ENCODE assay signal across 11 cellular contexts in genomic region chr5:53490747-53491146, GRCh38. TPM values are rescaled to one million over a fixed set of nuclear protein-coding genes. Genes with fewer than 3 reads are reported as not detected.
DNase-seq lines count a peak whose midpoint lies in the region; ATAC-seq and TF ChIP-seq lines count a peak whose summit lies in the region.
"Had no signal": no experiment of that assay in that cellular context is flagged by ENCODE, and none has a peak within 500 bp of the region (broad histone marks: within the 10 kb centered on the region; RNA-seq: fewer than 3 reads in every experiment).

No MANE protein-coding gene starts in this region.

- DNase-seq in BJ (ENCODE audit: low read depth) (peak; percentile 80), IMR-90 (peak; percentile 87), cardiac fibroblast (ENCODE audit: low read depth in 2 of 2) (peak; percentile 69 to 72), myocyte (ENCODE audit: low read depth) (peak; percentile 100), inferior parietal cortex (ENCODE audit: extremely low spot score) (no peak)
- DNase-seq in naive thymus-derived CD8-positive, alpha-beta T cell: no peak
- no peak for DNase-seq in CD8-positive, alpha-beta memory T cell
- DNase-seq in activated naive CD8-positive, alpha-beta T cell treated with anti-CD3 and anti-CD28 coated beads for 36 hours: no peak
- DNase-seq: Karpas-422 had no signal

- peak overlapping the region; percentile 93 for H4K91ac ChIP-seq in IMR-90 (ENCODE audit: insufficient read depth, low read depth, low read length)

- peaks cover 0 to 7% (median 0%) of the 10 kb centered on the region in 3 donors for H3K36me3 Mint-ChIP-seq in naive thymus-derived CD8-positive, alpha-beta T cell
- no peaks in the 10 kb centered on the region for H3K36me3 Mint-ChIP-seq in CD8-positive, alpha-beta memory T cell
- no peaks in the 10 kb centered on the region for H3K36me3 Mint-ChIP-seq in activated naive CD8-positive, alpha-beta T cell treated with anti-CD3 and anti-CD28 coated beads for 36 hours
- H3K36me3 Mint-ChIP-seq: memory B cell had no signal

- no peaks in the 10 kb centered on the region for H4K20me1 ChIP-seq in IMR-90 (ENCODE audit: insufficient read depth, low read length)

- peak overlapping the region; percentile 100 for H2BK20ac ChIP-seq in IMR-90 (ENCODE audit: low read depth, low read length)

- dilution Hi-C loops in IMR-90 (cut with HindIII; ENCODE audit: low sequenced_read_pairs, unreplicated experiment): no loop called here

- H2BK5ac ChIP-seq in IMR-90 (ENCODE audit: low read depth, low read length, poor library complexity, severe bottlenecking): peak overlapping the region; percentile 100

- H4K5ac ChIP-seq in IMR-90 (ENCODE audit: low read depth, low read length): peak overlapping the region; percentile 58

- POLR2A ChIA-PET in BJ (lab: Charles Lee) (interaction anchor here (0.5 kb wide), 1 partner anchor 150 kb away, joined by 3 read pairs; no protein-coding TSS in a partner anchor), IMR-90 (lab: Charles Lee; ENCODE audit: unreplicated experiment) (interaction anchor here (0.9 kb wide), 1 partner anchor 365 kb away, joined by 3 read pairs; no protein-coding TSS in a partner anchor)
- POLR2A ChIA-PET in naive thymus-derived CD8-positive, alpha-beta T cell (lab: Charles Lee): no interaction called here
- POLR2A ChIA-PET in CD8-positive, alpha-beta memory T cell (lab: Charles Lee): no interaction called here

- H3K27ac Mint-ChIP-seq in naive thymus-derived CD8-positive, alpha-beta T cell: no peak overlapping the region
- H3K27ac Mint-ChIP-seq in CD8-positive, alpha-beta memory T cell: no peak overlapping the region
- no peak overlapping the region for H3K27ac Mint-ChIP-seq in activated naive CD8-positive, alpha-beta T cell treated with anti-CD3 and anti-CD28 coated beads for 36 hours
- H3K27ac Mint-ChIP-seq: memory B cell had no signal

- BruUV-seq in IMR-90 (replicated peaks; lab: Mats Ljungman, UMichigan): no TSS peak

- H2AK9ac ChIP-seq in IMR-90 (replicated peaks; ENCODE audit: low read depth, low read length, poor library complexity): peak overlapping the region; percentile 91

- H3K4me1 Mint-ChIP-seq in naive thymus-derived CD8-positive, alpha-beta T cell: no peaks in the 10 kb centered on the region
- H3K4me1 Mint-ChIP-seq in CD8-positive, alpha-beta memory T cell: peaks cover 0 to 2% (median 0%) of the 10 kb centered on the region in 3 donors
- H3K4me1 Mint-ChIP-seq in activated naive CD8-positive, alpha-beta T cell treated with anti-CD3 and anti-CD28 coated beads for 36 hours: no peaks in the 10 kb centered on the region
- H3K4me1 Mint-ChIP-seq: memory B cell had no signal

- H3K4me3 ChIP-seq in BJ (ENCODE audit: low read depth, low read length) (no peak overlapping the region), IMR-90 (ENCODE audit: insufficient read depth, low read depth, low read length) (no peak overlapping the region), cardiac fibroblast (replicated peaks in 1 of 2; ENCODE audit: low read depth in 2 of 2, low read length in 2 of 2) (no peak overlapping the region)
- no peak overlapping the region for H3K4me3 ChIP-seq in CD8-positive, alpha-beta memory T cell (ENCODE audit: low read length)

- H2BK120ac ChIP-seq in IMR-90 (ENCODE audit: low read depth, low read length): peak overlapping the region; percentile 99

- intact Hi-C loops in IMR-90 (cut with micrococcal nuclease): no loop called here

- peak overlapping the region; percentile 97 for H3K4ac ChIP-seq in IMR-90 (ENCODE audit: low read depth, low read length)

- H3K4me2 ChIP-seq in IMR-90 (ENCODE audit: low read depth, low read length): 0 out of 2 replicates have a peak overlapping the region, but pooled peaks have one; percentile 0

- TF ChIP-seq CTCF in BJ (IDR thresholded peaks at IDR 0.05; ENCODE audit: insufficient read depth, low read depth, low read length) (no peak), IMR-90 (conservative IDR thresholded peaks at IDR 0.05; ENCODE audit: low read depth, low read length) (no peak), cardiac fibroblast (IDR thresholded peaks at IDR 0.05; ENCODE audit: low read depth, low read length) (no peak)

- peak overlapping the region; percentile 34; the same call in 1 of the 2 replicates for H2AK5ac ChIP-seq in IMR-90 (ENCODE audit: low read depth, low read length)

- H3K14ac ChIP-seq in IMR-90 (replicated peaks; ENCODE audit: low read depth, low read length): peak overlapping the region; percentile 99

- no peak for TF ChIP-seq RAD21 in IMR-90 (IDR thresholded peaks at IDR 0.05; ENCODE audit: low read length)

- peak overlapping the region; percentile 74 for H3K18ac ChIP-seq in IMR-90 (ENCODE audit: low read depth, low read length)

- H3K27me3 Mint-ChIP-seq in naive thymus-derived CD8-positive, alpha-beta T cell: peaks cover 26 to 54% (median 36%) of the 10 kb centered on the region in 5 donors
- peaks cover 15 to 62% of the 10 kb centered on the region in 2 donors for H3K27me3 Mint-ChIP-seq in CD8-positive, alpha-beta memory T cell
- peaks cover 44% of the 10 kb centered on the region for H3K27me3 Mint-ChIP-seq in activated naive CD8-positive, alpha-beta T cell treated with anti-CD3 and anti-CD28 coated beads for 36 hours

- peak overlapping the region; percentile 82 for H2AFZ ChIP-seq in IMR-90 (replicated peaks; ENCODE audit: low read length, poor library complexity)

- H4K8ac ChIP-seq in IMR-90 (ENCODE audit: low read depth in 2 of 2, low read length in 2 of 2): peak overlapping the region; percentile 44 to 99

- H3K23ac ChIP-seq in IMR-90 (ENCODE audit: low read depth, low read length): peak overlapping the region; percentile 96

- TF ChIP-seq POLR2A in IMR-90 (IDR thresholded peaks at IDR 0.05; ENCODE audit: low read depth, low read length): no peak

- peaks cover 3% of the 10 kb centered on the region; the same call in 1 of the 2 replicates for H3K9me1 ChIP-seq in IMR-90 (ENCODE audit: insufficient read depth, low read length)

- in situ Hi-C loops in IMR-90 (cut with MboI; ENCODE audit: low sequenced_read_pairs): no loop called here

- peaks cover 6% of the 10 kb centered on the region for H3K4me1 ChIP-seq in IMR-90 (ENCODE audit: control insufficient read depth, insufficient read depth, low read length)
- no peaks in the 10 kb centered on the region for H3K4me1 ChIP-seq in CD8-positive, alpha-beta memory T cell (ENCODE audit: insufficient read depth, low read length)

- H3K27ac ChIP-seq in IMR-90 (ENCODE audit: insufficient read depth, low read length): peak overlapping the region; percentile 68; the same call in 1 of the 2 replicates
- H3K27ac ChIP-seq in CD8-positive, alpha-beta memory T cell (ENCODE audit: low read depth, low read length): no peak overlapping the region

- H3K9ac ChIP-seq in IMR-90 (ENCODE audit: low read depth, low read length): no peak overlapping the region

- peaks cover 0 to 12% (median 3%) of the 10 kb centered on the region in 9 donors for H3K9me3 Mint-ChIP-seq in naive thymus-derived CD8-positive, alpha-beta T cell
- H3K9me3 Mint-ChIP-seq in CD8-positive, alpha-beta memory T cell: peaks cover 0 to 4% (median 0%) of the 10 kb centered on the region in 5 donors
- H3K9me3 Mint-ChIP-seq in activated naive CD8-positive, alpha-beta T cell treated with anti-CD3 and anti-CD28 coated beads for 36 hours: peaks cover 3% of the 10 kb centered on the region

- H3K27me3 ChIP-seq in BJ (ENCODE audit: control insufficient read depth, insufficient read depth, low read length) (peaks cover 1% of the 10 kb centered on the region; the same call in 1 of the 2 replicates), IMR-90 (ENCODE audit: control insufficient read depth, insufficient read depth, low read length) (no peaks in the 10 kb centered on the region)
- H3K27me3 ChIP-seq in CD8-positive, alpha-beta memory T cell (ENCODE audit: insufficient read depth, low read length, poor library complexity, severe bottlenecking): peaks cover 3% of the 10 kb centered on the region

- CTCF ChIA-PET in BJ (lab: Yijun Ruan, JAX) (no interaction called here), IMR-90 (lab: Yijun Ruan, JAX) (no interaction called here)
- CTCF ChIA-PET in CD8-positive, alpha-beta memory T cell (lab: Charles Lee): no interaction called here

- H3K4me3 Mint-ChIP-seq in naive thymus-derived CD8-positive, alpha-beta T cell: no peak overlapping the region
- H3K4me3 Mint-ChIP-seq in CD8-positive, alpha-beta memory T cell: no peak overlapping the region
- no peak overlapping the region for H3K4me3 Mint-ChIP-seq in activated naive CD8-positive, alpha-beta T cell treated with anti-CD3 and anti-CD28 coated beads for 36 hours
- H3K4me3 Mint-ChIP-seq: memory B cell had no signal

- H3K9me3 ChIP-seq in IMR-90 (ENCODE audit: control insufficient read depth, insufficient read depth, low read length): no peaks in the 10 kb centered on the region; the same call in 1 of the 2 replicates
- H3K9me3 ChIP-seq in CD8-positive, alpha-beta memory T cell (ENCODE audit: low read length): no peaks in the 10 kb centered on the region

- peak; percentile 79 for ATAC-seq in IMR-90 (ENCODE audit: low read depth)
- no peak for ATAC-seq in naive thymus-derived CD8-positive, alpha-beta T cell

- H2BK15ac ChIP-seq in IMR-90 (ENCODE audit: low read depth, low read length): peak overlapping the region; percentile 35; the same call in 2 of the 3 replicates

- peaks cover 0 to 6% of the 10 kb centered on the region in 2 experiments; a peak in 2 of 4 replicates for H3K79me1 ChIP-seq in IMR-90 (ENCODE audit: low read depth in 1 of 2, low read length in 2 of 2)

- H3K56ac ChIP-seq in IMR-90 (ENCODE audit: extremely low read depth, insufficient read depth, low read length): peak overlapping the region; percentile 91

- H3K36me3 ChIP-seq in BJ (ENCODE audit: control insufficient read depth, insufficient read depth, low read length) (no peaks in the 10 kb centered on the region), IMR-90 (ENCODE audit: control insufficient read depth, insufficient read depth, low read length) (peaks cover 4% of the 10 kb centered on the region)
- H3K36me3 ChIP-seq in CD8-positive, alpha-beta memory T cell (ENCODE audit: insufficient read depth, low read length): no peaks in the 10 kb centered on the region

TF ChIP-seq in IMR-90, 13 proteins besides CTCF, POLR2A, EP300 and RAD21 (continues in another document):
- TF ChIP-seq CEBPB (IDR thresholded peaks at IDR 0.05; ENCODE audit: low read depth, low read length): 0 out of 2 replicates have a peak, but pooled peaks have one; percentile 31

RNA-seq across cellular contexts. Expression of gene FST, which starts 10.3 kb away (rescaled TPM):
- polyA plus RNA-seq in BJ (2011; rRNA removed) (66.6 and 85.5 TPM in 2 replicates), IMR-90 (2012; rRNA removed) (195 and 238 TPM in 2 replicates)
- 29.4 and 34.2 TPM in 2 replicates for polyA minus RNA-seq in BJ (2011; rRNA and poly(A)+ RNA removed)
- total RNA-seq in IMR-90 (2012; rRNA removed) (141 and 187 TPM in 2 replicates), myocyte (29.9 and 75.0 TPM in 2 replicates)
- polyA plus RNA-seq in IMR-90 (2012; cell fraction: cytosol; rRNA removed): 61.8 and 174 TPM in 2 replicates
- polyA plus RNA-seq in IMR-90 (2012; cell fraction: nucleus; rRNA removed; ENCODE audit: low replicate concordance): 146 and 220 TPM in 2 replicates
- 42.6 TPM for polyA plus RNA-seq in myocyte (2012)
- total RNA-seq in naive thymus-derived CD8-positive, alpha-beta T cell: under 1 TPM; 0.36 to 0.96 TPM
- under 1 TPM in 2 of 3 donors, not detected in 1; 0.30 to 0.39 TPM for polyA plus RNA-seq in naive thymus-derived CD8-positive, alpha-beta T cell
- under 1 TPM in 1 of 2 experiments, not detected in 1; 0.13 TPM for total RNA-seq in CD8-positive, alpha-beta memory T cell
- not detected for polyA plus RNA-seq in CD8-positive, alpha-beta memory T cell
- total RNA-seq in activated naive CD8-positive, alpha-beta T cell treated with anti-CD3 and anti-CD28 coated beads for 36 hours: under 1 TPM; 0.10 to 0.22 TPM
- total RNA-seq: T-helper 1 cell treated with Interleukin-12 subunit alpha and Interleukin-12 subunit beta and Interleukin-4 antibody, amounts not matched to agents 30 ng/mL and 1 ng/mL, for 36 hours had no signal

Comparison
In these comparisons a context has a peak if more than half of its experiments do, and no peak if none do; other contexts are left out.
1. DNase-seq: peak in BJ (single experiment), IMR-90 (single experiment), cardiac fibroblast (2 of 2) and myocyte (single experiment); none in inferior parietal cortex (single experiment), naive thymus-derived CD8-positive, alpha-beta T cell (0 of 10), CD8-positive, alpha-beta memory T cell (0 of 5) and activated naive CD8-positive, alpha-beta T cell treated with anti-CD3 and anti-CD28 coated beads for 36 hours (single experiment).
2. RNA of gene FST, which starts 10.3 kb away (total RNA-seq): 141 to 187 TPM in IMR-90 and 29.9 to 75.0 TPM in myocyte; 0.36 to 0.96 TPM in naive thymus-derived CD8-positive, alpha-beta T cell, 0.10 to 0.22 TPM in activated naive CD8-positive, alpha-beta T cell treated with anti-CD3 and anti-CD28 coated beads for 36 hours and 0.13 TPM in CD8-positive, alpha-beta memory T cell; every median in the first group is over 10 times any median in the second.
3. POLR2A ChIA-PET loops: an anchor here in BJ (0.5 kb wide) and IMR-90 (0.9 kb wide); none called in naive thymus-derived CD8-positive, alpha-beta T cell and CD8-positive, alpha-beta memory T cell.